8 cellular contexts compared by ENCODE assay signal in genomic region chr1:223142795-223143759, GRCh38. TPM values are rescaled to one million over a fixed set of nuclear protein-coding genes. Genes with fewer than 3 reads are reported as not detected.
A peak's percentile ranks its signal among the peaks of the same experiment; 100 is the strongest.
DNase-seq lines count a peak whose midpoint lies in the region; ATAC-seq, FAIRE-seq and TF ChIP-seq lines count a peak whose summit lies in the region.

Gene TLR5, minus strand, starts transcription at chr1:223143248. Its CDS starts 30,217 bp downstream, at chr1:223113031.

- no peak within 1 kb of the TSS for H3K18ac ChIP-seq in H9 (ENCODE audit: insufficient read length, low read depth, low read length)

- peaks cover 9% of the 10 kb centered on the region for H3K23me2 ChIP-seq in H9 (ENCODE audit: insufficient read length, low read depth, low read length, poor library complexity, severe bottlenecking)

- no peaks in the 10 kb centered on the region; a peak in 1 of 7 replicates for H3K36me3 Mint-ChIP-seq in H9 (ENCODE audit: insufficient read depth in 1 of 3, low read depth in 3 of 3)
- H3K36me3 Mint-ChIP-seq in activated naive CD4-positive, alpha-beta T cell treated with anti-CD3 and anti-CD28 coated beads, Interleukin-2, amount 10 ng/mL, durations not matched to agents 7 days and 5 days: peaks cover 2% of the 10 kb centered on the region

- peak in 1 of 2 donors; percentile 67 for TF ChIP-seq EP300 in tibial nerve (IDR thresholded peaks at IDR 0.05)

- H3K9ac ChIP-seq in ES-I3 (ENCODE audit: low read depth, low read length) (peak within 1 kb of the TSS; percentile 62), H9 (ENCODE audit: extremely low read depth, insufficient read length, low read length) (no peak within 1 kb of the TSS), SK-N-MC (ENCODE audit: insufficient read length) (peak within 1 kb of the TSS; percentile 56)

- no peaks in the 10 kb centered on the region for H3K36me3 ChIP-seq in ES-I3 (ENCODE audit: insufficient read depth, low read length)
- no peaks in the 10 kb centered on the region for H3K36me3 ChIP-seq in MG63
- no peaks in the 10 kb centered on the region for H3K36me3 ChIP-seq in SK-N-MC (ENCODE audit: insufficient read depth, low read length)
- no peaks in the 10 kb centered on the region for H3K36me3 ChIP-seq in pancreas
- H3K36me3 ChIP-seq in tibial nerve: no peaks in the 10 kb centered on the region

- intact Hi-C loops in Right ventricle myocardium superior (cut with DNase I): no loop called here
- intact Hi-C loops in pancreas (cut with DNase I): no loop called here

- no peak within 1 kb of the TSS for H2BK120ac ChIP-seq in H9 (ENCODE audit: low read depth, low read length, poor library complexity, severe bottlenecking)

- H3K4me3 ChIP-seq in MG63: peak within 1 kb of the TSS; percentile 55
- H3K4me3 ChIP-seq in SK-N-MC: peak within 1 kb of the TSS; percentile 82
- peak within 1 kb of the TSS; percentile 27 to 60 (median 38) for H3K4me3 ChIP-seq in pancreas
- peak within 1 kb of the TSS; percentile 50 to 85 (median 70) for H3K4me3 ChIP-seq in tibial nerve

- no peak within 1 kb of the TSS for H2BK20ac ChIP-seq in H9 (ENCODE audit: low read depth, low read length, poor library complexity, severe bottlenecking)

- H2BK15ac ChIP-seq in H9 (ENCODE audit: low read depth, low read length): no peak within 1 kb of the TSS

- no peak within 1 kb of the TSS for H3K23ac ChIP-seq in H9 (ENCODE audit: insufficient read length, low read depth, low read length)

- DNase-seq in H9: peak; percentile 87
- peak; percentile 87 for DNase-seq in MG63
- no peak for DNase-seq in SK-N-MC (ENCODE audit: low read depth, low spot score)
- peak; percentile 92 for DNase-seq in activated naive CD4-positive, alpha-beta T cell treated with anti-CD3 and anti-CD28 coated beads, Interleukin-2, amount 10 ng/mL, durations not matched to agents 7 days and 5 days
- DNase-seq in Right ventricle myocardium superior: peak; percentile 95
- peak; percentile 86 to 98 (median 93) for DNase-seq in pancreas
- DNase-seq in tibial nerve (ENCODE audit: low spot score in 2 of 2): peak; percentile 83

- peaks cover 5% of the 10 kb centered on the region for H3K4me1 ChIP-seq in ES-I3 (ENCODE audit: insufficient read depth, low read length)
- no peaks in the 10 kb centered on the region; the same call in 1 of the 2 replicates for H3K4me1 ChIP-seq in H9 (ENCODE audit: insufficient read depth, low read length)
- H3K4me1 ChIP-seq in pancreas: peaks cover 0 to 9% (median 7%) of the 10 kb centered on the region in 3 donors
- peaks cover 0 to 39% (median 19%) of the 10 kb centered on the region in 4 donors for H3K4me1 ChIP-seq in tibial nerve

- H2AK5ac ChIP-seq in H9 (ENCODE audit: insufficient read length, low read length): no peak within 1 kb of the TSS

- no peaks in the 10 kb centered on the region; a peak in 1 of 5 replicates for H3K9me3 Mint-ChIP-seq in H9
- peaks cover 13% of the 10 kb centered on the region for H3K9me3 Mint-ChIP-seq in activated naive CD4-positive, alpha-beta T cell treated with anti-CD3 and anti-CD28 coated beads, Interleukin-2, amount 10 ng/mL, durations not matched to agents 7 days and 5 days

- peak within 1 kb of the TSS; percentile 7 for H2AFZ ChIP-seq in H9 (ENCODE audit: low read length)

- no peak within 1 kb of the TSS for H3K4ac ChIP-seq in H9 (ENCODE audit: low read depth, low read length)

- no peak within 1 kb of the TSS for H3K27ac Mint-ChIP-seq in H9
- H3K27ac Mint-ChIP-seq in activated naive CD4-positive, alpha-beta T cell treated with anti-CD3 and anti-CD28 coated beads, Interleukin-2, amount 10 ng/mL, durations not matched to agents 7 days and 5 days: peak within 1 kb of the TSS; percentile 24

- H3K27me3 ChIP-seq in H9 (ENCODE audit: insufficient read depth, low read length) (no peaks in the 10 kb centered on the region; the same call in 1 of the 2 replicates), MG63 (no peaks in the 10 kb centered on the region), pancreas (no peaks in the 10 kb centered on the region), tibial nerve (no peaks in the 10 kb centered on the region)

- no peak within 1 kb of the TSS for H4K8ac ChIP-seq in H9 (replicated peaks; ENCODE audit: insufficient read length, low read depth, low read length)

- FAIRE-seq in pancreas (lab: Jason Lieb, UNC): no peak

- no peaks in the 10 kb centered on the region for H3K79me1 ChIP-seq in H9 (ENCODE audit: insufficient read depth, low read depth, low read length, poor library complexity, severe bottlenecking)

- TF ChIP-seq CTCF in H9 (conservative IDR thresholded peaks at IDR 0.05) (peak; percentile 83), pancreas (IDR thresholded peaks at IDR 0.05) (peak in 3 of 4 donors; percentile 53 to 59 (median 54)), tibial nerve (IDR thresholded peaks at IDR 0.05) (peak; percentile 59 to 83 (median 77))

- peak; percentile 97 for ATAC-seq in Right ventricle myocardium superior (ENCODE audit: poor library complexity)
- ATAC-seq in pancreas: peak; percentile 94 to 98 (median 95)

- no peak within 1 kb of the TSS for H4K5ac ChIP-seq in H9 (ENCODE audit: insufficient read length, low read depth, low read length)

- WGBS in H9 (ENCODE audit: extremely low coverage, insufficient read length, low lambda C conversion rate): no CpG with 5 or more reads among the region's 65 CpGs
- 5% methylated on average over 61 to 65 of the region's 65 CpGs for WGBS in pancreas, 2 donors
- WGBS in tibial nerve, 2 donors: 6 to 12% methylated on average over 14 to 46 of the region's 65 CpGs

- H3K27ac ChIP-seq in H9 (ENCODE audit: insufficient read length, low read depth, low read length): no peak within 1 kb of the TSS
- H3K27ac ChIP-seq in SK-N-MC: no peak within 1 kb of the TSS; the same call in 1 of the 2 replicates
- H3K27ac ChIP-seq in pancreas: peak within 1 kb of the TSS; percentile 58 to 82 (median 72)
- peak within 1 kb of the TSS; percentile 50 to 83 (median 72) for H3K27ac ChIP-seq in tibial nerve

- TF ChIP-seq POLR2A in tibial nerve (IDR thresholded peaks at IDR 0.05): peak; percentile 9 to 62

- no peak within 1 kb of the TSS for H4K91ac ChIP-seq in H9 (ENCODE audit: insufficient read length, low read depth, low read length)

- H3K4me1 Mint-ChIP-seq in H9: peaks cover 7 to 22% of the 10 kb centered on the region in 2 experiments
- H3K4me1 Mint-ChIP-seq in activated naive CD4-positive, alpha-beta T cell treated with anti-CD3 and anti-CD28 coated beads, Interleukin-2, amount 10 ng/mL, durations not matched to agents 7 days and 5 days: peaks cover 13% of the 10 kb centered on the region

- H2BK12ac ChIP-seq in H9 (ENCODE audit: insufficient read length, low read depth, low read length): no peak within 1 kb of the TSS

- H3K9me3 ChIP-seq in ES-I3 (ENCODE audit: control insufficient read depth, insufficient read depth, low read length) (no peaks in the 10 kb centered on the region), H9 (ENCODE audit: control insufficient read depth, low read depth, low read length) (no peaks in the 10 kb centered on the region), MG63 (peaks cover 10% of the 10 kb centered on the region), SK-N-MC (ENCODE audit: low read depth, low read length) (no peaks in the 10 kb centered on the region), pancreas (no peaks in the 10 kb centered on the region), tibial nerve (peaks cover 0 to 5% (median 0%) of the 10 kb centered on the region in 4 donors)

- CTCF ChIA-PET in activated naive CD4-positive, alpha-beta T cell treated with anti-CD3 and anti-CD28 coated beads, Interleukin-2, amount 10 ng/mL, durations not matched to agents 7 days and 5 days (lab: Charles Lee): interaction anchor here (1.2 to 6.2 kb wide), 4 partner anchors 7 to 19 kb away, joined by 4 to 33 read pairs (median 12); no protein-coding TSS in a partner anchor

- peaks cover 55% of the 10 kb centered on the region for H3K27me3 Mint-ChIP-seq in H9 (ENCODE audit: low read depth)
- H3K27me3 Mint-ChIP-seq in activated naive CD4-positive, alpha-beta T cell treated with anti-CD3 and anti-CD28 coated beads, Interleukin-2, amount 10 ng/mL, durations not matched to agents 7 days and 5 days: peaks cover 14% of the 10 kb centered on the region

- H4K20me1 ChIP-seq in H9 (ENCODE audit: control insufficient read depth, insufficient read depth, insufficient read length): no peaks in the 10 kb centered on the region

- peak within 1 kb of the TSS; percentile 41 for H3K4me2 ChIP-seq in H9 (ENCODE audit: insufficient read depth, insufficient read length, low read length)

- H2BK5ac ChIP-seq in H9 (ENCODE audit: insufficient read length, low read length): no peak within 1 kb of the TSS

- no peak within 1 kb of the TSS for H3K56ac ChIP-seq in H9 (ENCODE audit: insufficient read length, low read depth, low read length)

- no peak within 1 kb of the TSS for H3K14ac ChIP-seq in H9 (ENCODE audit: insufficient read depth, low read length)

- no peak within 1 kb of the TSS for H3T11ph ChIP-seq in H9 (ENCODE audit: low read length)

- peak within 1 kb of the TSS; percentile 53 to 73 for H3K4me3 Mint-ChIP-seq in H9
- peak within 1 kb of the TSS; percentile 59 for H3K4me3 Mint-ChIP-seq in activated naive CD4-positive, alpha-beta T cell treated with anti-CD3 and anti-CD28 coated beads, Interleukin-2, amount 10 ng/mL, durations not matched to agents 7 days and 5 days

- H3K79me2 ChIP-seq in H9 (ENCODE audit: insufficient read depth, low read length): no peaks in the 10 kb centered on the region

RNA-seq across cellular contexts. Expression of gene TLR5, which starts in this region (rescaled TPM):
- not detected in 2 replicates for total RNA-seq in H9 (2021)
- 0.30 and 0.33 TPM in 2 replicates for total RNA-seq in MG63 (2014; rRNA removed; shearing (Covaris generic); ENCODE audit: low replicate concordance)
- total RNA-seq in Right ventricle myocardium superior: 3.0 TPM
- total RNA-seq in pancreas: 10 to 100 TPM in 1 of 6 donors, 1 to 10 TPM in 5; 2.4 to 15.2 (median 4.8) TPM
- polyA plus RNA-seq in pancreas: 1 to 10 TPM; 2.9 to 4.8 TPM
- total RNA-seq in tibial nerve: 10 to 100 TPM in 3 of 4 donors, 1 to 10 TPM in 1; 3.7 to 19.2 (median 12.4) TPM

Comparison
In these comparisons a context has a peak if more than half of its experiments do, and no peak if none do; other contexts are left out.
1. Peak in DNase-seq and H3K4me2 ChIP-seq in H9; RNA of the gene not detected or under 1 TPM.
2. Peak in DNase-seq and H3K4me3 ChIP-seq in MG63; RNA of the gene not detected or under 1 TPM.
3. H3K27ac ChIP-seq: peak in pancreas (4 of 4) and tibial nerve (4 of 4); none in H9 (single experiment) and SK-N-MC (single experiment).
4. Peak in every context shown above with its lines, with median percentiles within 50 percentile points of each other: CTCF ChIP-seq and H3K4me3 ChIP-seq.